ENCODE assay signal across 8 cellular contexts in the genomic region with DNA sequence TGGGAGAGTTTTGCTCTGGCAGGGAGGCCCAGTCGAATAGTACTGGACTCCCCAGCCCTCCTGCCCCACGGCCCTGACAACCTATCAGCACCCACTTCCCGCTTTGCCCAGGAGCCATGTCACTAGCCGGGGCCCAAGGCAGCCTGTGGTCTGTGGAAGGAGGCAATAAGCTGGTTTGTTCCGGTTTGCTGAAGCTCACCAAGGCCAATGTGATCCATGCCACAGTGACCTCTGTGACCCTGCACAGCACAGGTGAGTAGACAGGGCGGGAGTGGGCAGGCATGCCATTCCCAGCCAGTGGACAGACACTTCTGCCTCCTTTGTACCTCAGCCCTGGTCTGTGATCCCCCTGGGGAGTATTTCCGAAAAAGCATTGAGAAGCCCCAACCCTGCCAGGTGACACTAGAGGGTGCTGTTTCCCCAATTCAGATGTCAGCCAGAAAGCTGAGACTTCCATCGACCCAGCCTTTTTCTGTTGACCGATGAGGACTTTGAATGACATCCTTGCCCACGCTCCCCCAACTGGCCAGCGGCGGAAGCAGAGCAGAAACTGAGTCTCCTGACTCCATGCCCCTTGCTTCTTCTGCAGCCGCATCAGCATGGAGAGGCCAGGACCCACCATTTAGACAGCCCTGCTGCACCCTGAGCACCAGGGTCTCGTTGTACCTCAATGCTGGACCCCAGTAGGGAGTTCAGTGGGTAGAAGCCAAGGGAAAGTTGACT. TPM values are rescaled to one million over a fixed set of nuclear protein-coding genes. Genes with fewer than 3 reads are reported as not detected.
DNase-seq lines count a peak whose midpoint lies in the region; ATAC-seq and TF ChIP-seq lines count a peak whose summit lies in the region.

No MANE protein-coding gene starts in this region.

- no peaks in the 10 kb centered on the region for H3K27me3 ChIP-seq in colonic mucosa

- peak; percentile 56 for ATAC-seq in HG03045 (IDR thresholded peaks at IDR 0.05; ENCODE audit: unreplicated experiment)
- ATAC-seq in activated CD4-positive, CD25-positive, alpha-beta regulatory T cell treated with anti-CD3 and anti-CD28 coated beads, Interleukin-2, amount 50 U/mL, for 24 hours = peak; percentile 39 to 68
- peak; percentile 78 to 82 for ATAC-seq in stimulated activated naive B cell treated with anti-CD40 and anti-IgM and Interleukin-4, amounts not matched to agents 10 μg/mL and 1 μg/mL and 100 μg/mL, for 72 hours (replicated peaks)

- intact Hi-C loops in colonic mucosa (cut with DNase I) = loop anchor here (5.0 kb wide), 1 partner anchor 50 kb away; no protein-coding TSS in a partner anchor

- DNase-seq in AG04449 (ENCODE audit: low read depth, low spot score) (no peak), GM13976 (ENCODE audit: low spot score) (peak; percentile 85), NCI-H510A (lab: John Stamatoyannopoulos, UW) (peak; percentile 44), colonic mucosa (peak; percentile 74), lung microvascular endothelial cell (ENCODE audit: low read depth in 2 of 2) (peak; percentile 70 to 71)
- peak; percentile 36 for DNase-seq in stimulated activated naive B cell treated with anti-CD40 and anti-IgM and Interleukin-4, amounts not matched to agents 10 μg/mL and 1 μg/mL and 100 μg/mL, for 72 hours

- POLR2A ChIA-PET in AG04449 (lab: Yijun Ruan, JAX) = interaction anchor here (1.0 to 3.2 kb wide), 5 partner anchors 9 to 67 kb away, joined by 3 to 29 read pairs (median 5); a partner anchor contains a TSS

- CTCF ChIA-PET in AG04449 (lab: Yijun Ruan, JAX) = interaction anchor here (0.8 to 19.5 kb wide), 46 partner anchors 15 to 254 kb away, joined by 3 to 519 read pairs (median 4); a partner anchor contains a TSS

- H3K4me1 ChIP-seq in colonic mucosa = no peaks in the 10 kb centered on the region

- no peak overlapping the region for H3K27ac ChIP-seq in colonic mucosa

- no peaks in the 10 kb centered on the region for H3K9me3 Mint-ChIP-seq in stimulated activated naive B cell treated with anti-CD40 and anti-IgM and Interleukin-4, amounts not matched to agents 10 μg/mL and 1 μg/mL and 100 μg/mL, for 72 hours

- H3K9me3 ChIP-seq in colonic mucosa = no peaks in the 10 kb centered on the region

- no peak overlapping the region for H3K9ac ChIP-seq in colonic mucosa (ENCODE audit: low read depth in 2 of 2, low read length in 2 of 2)

- no peak overlapping the region for H3K4me3 Mint-ChIP-seq in stimulated activated naive B cell treated with anti-CD40 and anti-IgM and Interleukin-4, amounts not matched to agents 10 μg/mL and 1 μg/mL and 100 μg/mL, for 72 hours

- TF ChIP-seq CTCF in AG04449 (IDR thresholded peaks at IDR 0.05; ENCODE audit: insufficient read depth, low read length, missing control alignments) (peak; percentile 78), GM13976 (IDR thresholded peaks at IDR 0.05; ENCODE audit: borderline replicate concordance, control extremely low read depth, extremely low read depth, insufficient read depth, missing control alignments) (peak; percentile 74), colonic mucosa (IDR thresholded peaks at IDR 0.05) (peak; percentile 82)

- peaks cover 7 to 18% of the 10 kb centered on the region in 2 donors for H3K4me1 Mint-ChIP-seq in stimulated activated naive B cell treated with anti-CD40 and anti-IgM and Interleukin-4, amounts not matched to agents 10 μg/mL and 1 μg/mL and 100 μg/mL, for 72 hours

- H3K36me3 ChIP-seq in colonic mucosa = no peaks in the 10 kb centered on the region

- H3K27ac Mint-ChIP-seq in stimulated activated naive B cell treated with anti-CD40 and anti-IgM and Interleukin-4, amounts not matched to agents 10 μg/mL and 1 μg/mL and 100 μg/mL, for 72 hours = no peak overlapping the region

- no peaks in the 10 kb centered on the region for H3K27me3 Mint-ChIP-seq in stimulated activated naive B cell treated with anti-CD40 and anti-IgM and Interleukin-4, amounts not matched to agents 10 μg/mL and 1 μg/mL and 100 μg/mL, for 72 hours

- in situ Hi-C loops in GM13976 (cut with MboI; ENCODE audit: low sequenced_read_pairs, unreplicated experiment) = no loop called here

- H3K36me3 Mint-ChIP-seq in stimulated activated naive B cell treated with anti-CD40 and anti-IgM and Interleukin-4, amounts not matched to agents 10 μg/mL and 1 μg/mL and 100 μg/mL, for 72 hours = peaks cover 18 to 40% of the 10 kb centered on the region in 2 donors

- no peak overlapping the region for H3K4me3 ChIP-seq in AG04449 (ENCODE audit: low read depth, low read length)
- H3K4me3 ChIP-seq in colonic mucosa = no peak overlapping the region

RNA-seq across cellular contexts. Expression of a gene that starts 9.6 kb away (rescaled TPM):
- total RNA-seq in colonic mucosa (10 to 100 TPM in 1 of 2 donors, 1 to 10 TPM in 1; 4.0 to 10.1 TPM), lung microvascular endothelial cell (9.8 and 13.3 TPM in 2 replicates)

RNA-seq across cellular contexts. Expression of a gene that starts 11.7 kb away (rescaled TPM):
- total RNA-seq in colonic mucosa (under 1 TPM in 1 of 2 donors, not detected in 1; 0.42 TPM), lung microvascular endothelial cell (not detected in 2 replicates)

RNA-seq across cellular contexts. Expression of a gene that starts 22.1 kb away (rescaled TPM):
- 10 to 100 TPM; 14.5 to 16.4 TPM for total RNA-seq in colonic mucosa
- total RNA-seq in lung microvascular endothelial cell = 39.7 and 128 TPM in 2 replicates
